Comparison of ENCODE assay signal across 8 cellular contexts in the genomic region with DNA sequence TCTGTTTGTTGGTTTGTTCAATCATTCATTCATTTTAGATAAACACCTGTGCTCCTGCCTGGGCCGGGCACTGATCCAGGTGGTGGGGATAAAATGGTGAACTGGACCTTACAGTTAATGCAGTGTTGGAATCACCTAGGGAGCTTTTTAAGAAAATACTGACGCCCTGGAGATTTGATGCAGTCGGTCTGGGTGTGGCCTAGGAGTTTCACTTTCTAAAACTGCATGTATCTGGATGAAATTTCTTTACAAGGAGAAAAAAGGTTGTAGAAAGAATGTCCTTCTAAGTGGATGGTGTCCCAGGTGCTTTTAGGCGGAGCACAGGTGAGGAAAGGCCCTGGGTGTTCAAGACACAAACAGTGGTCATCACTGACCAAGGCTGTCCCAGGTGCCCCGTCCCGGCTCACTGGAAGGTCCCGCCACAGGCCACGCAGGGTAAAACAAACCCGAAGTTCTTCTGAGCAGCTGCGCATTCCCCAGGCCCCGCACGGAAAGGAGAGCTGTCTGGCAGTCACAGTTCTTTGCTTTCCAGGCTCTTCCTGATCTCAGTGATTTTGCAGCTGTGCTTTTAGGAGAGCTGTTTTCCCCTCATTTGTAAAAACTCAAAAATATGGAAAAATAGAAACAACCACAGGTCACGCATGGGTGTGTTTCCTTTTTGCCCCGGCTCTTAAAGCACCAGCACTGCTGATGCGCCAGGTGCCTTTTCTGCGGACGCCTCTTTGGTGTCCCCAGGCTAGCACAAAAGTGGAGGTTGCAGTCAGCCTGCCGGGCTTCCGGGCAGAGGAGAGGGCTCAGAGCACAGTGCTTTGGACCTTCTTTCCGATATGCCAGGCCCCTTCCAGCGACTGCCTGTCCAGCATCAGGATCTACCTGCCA.
DNase-seq lines count a peak whose midpoint lies in the region; ATAC-seq and TF ChIP-seq lines count a peak whose summit lies in the region.

No MANE protein-coding gene starts in this region.

- no peak overlapping the region for H3K9ac ChIP-seq in muscle layer of colon (ENCODE audit: low read length)

- peak overlapping the region; percentile 17 for H3K27ac ChIP-seq in muscle layer of colon (ENCODE audit: low read depth, low read length)

- H3K36me3 ChIP-seq in muscle layer of colon (ENCODE audit: insufficient read depth, low read length) = no peaks in the 10 kb centered on the region

- peak; percentile 64 for ATAC-seq in GM21619 (IDR thresholded peaks at IDR 0.05; ENCODE audit: unreplicated experiment)

- TF ChIP-seq CTCF in GM12875 (IDR thresholded peaks at IDR 0.05; ENCODE audit: borderline replicate concordance, insufficient read depth, low read depth, low read length) = no peak

- DNase-seq in NAMALWA (ENCODE audit: low spot score) = peak; percentile 90
- no peak for DNase-seq in SHP77 (lab: John Stamatoyannopoulos, UW)
- DNase-seq in NCI-H446 (lab: John Stamatoyannopoulos, UW) = no peak
- no peak for DNase-seq in NCI-H1417 (lab: John Stamatoyannopoulos, UW)
- no peak for DNase-seq in activated T-cell treated with anti-CD3 and anti-CD28 coated beads, Interleukin-2, amount 50 U/mL, for 1 hour

- peaks cover 33% of the 10 kb centered on the region for H3K4me1 ChIP-seq in muscle layer of colon (ENCODE audit: insufficient read depth, low read length)

- peak overlapping the region; percentile 44 for H3K4me3 ChIP-seq in GM12875 (ENCODE audit: low read depth, low read length)
- H3K4me3 ChIP-seq in muscle layer of colon (ENCODE audit: low read depth in 1 of 2, low read length in 2 of 2) = peak overlapping the region in 1 of 2 donors; percentile 11

- no peaks in the 10 kb centered on the region for H3K27me3 ChIP-seq in muscle layer of colon (ENCODE audit: control insufficient read depth in 1 of 2, insufficient read depth in 2 of 2, low read length in 2 of 2)

- no peaks in the 10 kb centered on the region for H3K9me3 ChIP-seq in muscle layer of colon (ENCODE audit: low read length)
